ENCODE assay signal across 29 cellular contexts in genomic region chr2:74183878-74184277, GRCh38. TPM values are rescaled to one million over a fixed set of nuclear protein-coding genes. Genes with fewer than 3 reads are reported as not detected.
DNase-seq lines count a peak whose midpoint lies in the region; ATAC-seq, FAIRE-seq and TF ChIP-seq lines count a peak whose summit lies in the region.
"Had no signal": no experiment of that assay in that cellular context is flagged by ENCODE, and none has a peak within 500 bp of the region (broad histone marks: within the 10 kb centered on the region; RNA-seq: fewer than 3 reads in every experiment).

No MANE protein-coding gene starts in this region.

- CTCF ChIA-PET in K562 (lab: Yijun Ruan, JAX; ENCODE audit: low intra/inter-chr PET ratio) = no interaction called here

- H3K79me2 ChIP-seq in KMS-11 (ENCODE audit: insufficient read depth, low read depth) (no peaks in the 10 kb centered on the region; the same call in 1 of the 2 replicates), K562 (ENCODE audit: control insufficient read depth, insufficient read depth, low read length) (no peaks in the 10 kb centered on the region)

- no TSS peak for BruUV-seq in K562 (replicated peaks; lab: Mats Ljungman, UMichigan)

- TF ChIP-seq CTCF in KMS-11 (conservative IDR thresholded peaks at IDR 0.05; ENCODE audit: low read depth, low read length) (no peak), K562 (IDR thresholded peaks at IDR 0.05 in 2 of 3, conservative IDR thresholded peaks at IDR 0.05 in 1 of 3; ENCODE audit: insufficient read depth in 2 of 3, low read depth in 1 of 3, low read length in 3 of 3) (no peak)

- H3K36me3 ChIP-seq in KMS-11 (ENCODE audit: insufficient read depth) (no peaks in the 10 kb centered on the region), K562 (ENCODE audit: control insufficient read depth, insufficient read depth, low read length) (no peaks in the 10 kb centered on the region)
- H3K36me3 ChIP-seq: esophagus squamous epithelium, uterus, WERI-Rb-1 had no signal

- POLR2A ChIA-PET in K562 (lab: Yijun Ruan, JAX) = interaction anchor here (1.0 to 2.5 kb wide), 3 partner anchors 13 to 16 kb away, joined by 3 to 7 read pairs (median 3); partner anchors contain the start of gene MTHFD2

- no peak for TF ChIP-seq EP300 in K562 (IDR thresholded peaks at IDR 0.05; ENCODE audit: low read length)

- intact Hi-C loops in activated CD4-positive, alpha-beta T cell treated with anti-CD3 and anti-CD28 coated beads, Interleukin-2, amount 10 ng/mL, durations not matched to agents 24 days and 14 days (cut with micrococcal nuclease) = no loop called here
- intact Hi-C loops in K562 (cut with micrococcal nuclease) = no loop called here

- H3K9me3 ChIP-seq in K562 (replicated peaks; ENCODE audit: control insufficient read depth, insufficient read depth, low read depth, low read length) = no peaks in the 10 kb centered on the region
- H3K9me3 ChIP-seq: esophagus squamous epithelium, psoas muscle, uterus had no signal

- H3K9me3 Mint-ChIP-seq in activated CD4-positive, alpha-beta T cell treated with anti-CD3 and anti-CD28 coated beads, Interleukin-2, amount 10 ng/mL, durations not matched to agents 24 days and 14 days = peaks cover 5% of the 10 kb centered on the region
- no peaks in the 10 kb centered on the region for H3K9me3 Mint-ChIP-seq in stimulated activated memory B cell treated with anti-CD40 and anti-IgM and Interleukin-4, amounts not matched to agents 10 μg/mL and 1 μg/mL and 100 μg/mL, for 72 hours
- H3K9me3 Mint-ChIP-seq: activated naive CD8-positive, alpha-beta T cell treated with anti-CD3 and anti-CD28 coated beads, Interleukin-2, amount 10 ng/mL, durations not matched to agents 7 days and 5 days; stimulated activated naive CD8-positive, alpha-beta T cell treated with anti-CD3 and anti-CD28 coated beads, Interleukin-15, amount 100 ng/mL, for 72 hours had no signal

- ATAC-seq in K562 = no peak
- no peak for ATAC-seq in stimulated activated memory B cell treated with anti-CD40 and anti-IgM and Interleukin-4, amounts not matched to agents 10 μg/mL and 1 μg/mL and 100 μg/mL, for 72 hours
- ATAC-seq: PC-3; psoas muscle; Right ventricle myocardium inferior; SK-N-SH treated with all-trans-retinoic acid at 6 μM for 48 hours; stimulated activated naive CD8-positive, alpha-beta T cell treated with anti-CD3 and anti-CD28 coated beads, Interleukin-15, amount 100 ng/mL, for 72 hours had no signal

- no peaks in the 10 kb centered on the region for H3K27me3 ChIP-seq in KMS-11 (ENCODE audit: insufficient read depth, low read depth)
- H3K27me3 ChIP-seq in K562 (ENCODE audit: control insufficient read depth in 2 of 2, insufficient read depth in 2 of 2, low read length in 2 of 2) = no peaks in the 10 kb centered on the region
- H3K27me3 ChIP-seq: esophagus squamous epithelium, uterus had no signal

- H3K9me1 ChIP-seq in K562 (ENCODE audit: control insufficient read depth, insufficient read depth, low read length) = no peaks in the 10 kb centered on the region

- H3K9ac ChIP-seq in KMS-11 = no peak overlapping the region
- no peak overlapping the region for H3K9ac ChIP-seq in K562 (ENCODE audit: insufficient read depth in 1 of 2, low read depth in 2 of 2, low read length in 2 of 2)

- no peak overlapping the region for H3K4me3 ChIP-seq in KMS-11 (IDR thresholded peaks at IDR 0.05; ENCODE audit: insufficient read depth, low read depth, low read length)
- H3K4me3 ChIP-seq in K562 = no peak overlapping the region
- H3K4me3 ChIP-seq: esophagus squamous epithelium, psoas muscle, uterus had no signal

- H3K4me2 ChIP-seq in KMS-11 = peak overlapping the region; percentile 0; the same call in 1 of the 2 replicates
- no peak overlapping the region for H3K4me2 ChIP-seq in K562 (ENCODE audit: insufficient read depth, low read length)

- no peak for TF ChIP-seq POLR2A in K562 (conservative IDR thresholded peaks at IDR 0.05)

- H3K36me3 Mint-ChIP-seq in activated CD4-positive, alpha-beta T cell treated with anti-CD3 and anti-CD28 coated beads, Interleukin-2, amount 10 ng/mL, durations not matched to agents 24 days and 14 days (ENCODE audit: low read depth) = no peaks in the 10 kb centered on the region
- H3K36me3 Mint-ChIP-seq in stimulated activated memory B cell treated with anti-CD40 and anti-IgM and Interleukin-4, amounts not matched to agents 10 μg/mL and 1 μg/mL and 100 μg/mL, for 72 hours = no peaks in the 10 kb centered on the region
- H3K36me3 Mint-ChIP-seq: activated naive CD8-positive, alpha-beta T cell treated with anti-CD3 and anti-CD28 coated beads, Interleukin-2, amount 10 ng/mL, durations not matched to agents 7 days and 5 days had no signal

- peak; percentile 53 for DNase-seq in activated CD4-positive, alpha-beta T cell treated with anti-CD3 and anti-CD28 coated beads, Interleukin-2, amount 10 ng/mL, durations not matched to agents 24 days and 14 days
- DNase-seq in activated CD4-positive, alpha-beta T cell treated with anti-CD3 and anti-CD28 coated beads, Interleukin-2, amount 50 U/mL, for 4 hours = no peak
- no peak for DNase-seq in K562 (ENCODE audit: extremely low read depth in 1 of 4, low spot score in 3 of 4)
- DNase-seq in activated CD4-positive, CD25-positive, alpha-beta regulatory T cell (lab: John Stamatoyannopoulos, UW) = no peak
- DNase-seq in stimulated activated CD8-positive, alpha-beta memory T cell treated with anti-CD3 and anti-CD28 coated beads, Interleukin-4, amount 100 ng/mL, for 48 hours = no peak
- no peak for DNase-seq in SKM-1 treated with dmso at 0.1 percent for 144 hours (lab: John Stamatoyannopoulos, UW; ENCODE audit: unreplicated experiment)
- DNase-seq: activated CD4-positive, alpha-beta T cell treated with anti-CD3 and anti-CD28 coated beads, Interleukin-2, amount 50 U/mL, for 48 hours; activated CD8-positive, alpha-beta memory T cell treated with anti-CD3 and anti-CD28 coated beads, Interleukin-2, amount 50 U/mL, for 4 hours; activated naive CD8-positive, alpha-beta T cell treated with anti-CD3 and anti-CD28 coated beads, Interleukin-2, amount 10 ng/mL, durations not matched to agents 7 days and 5 days; caudate nucleus; cortex of kidney; DMS53; esophagus squamous epithelium; foreskin melanocyte; mesenchymal stem cell; NCI-H446 treated with DMSO at 0.1 percent for 48 hours; nucleus accumbens; PC-3; psoas muscle; stimulated activated naive CD8-positive, alpha-beta T cell treated with anti-CD3 and anti-CD28 coated beads, Interleukin-15, amount 100 ng/mL, for 72 hours; T1000; uterus; WERI-Rb-1 had no signal

- no peaks in the 10 kb centered on the region for H4K20me1 ChIP-seq in KMS-11 (ENCODE audit: insufficient read depth)
- no peaks in the 10 kb centered on the region for H4K20me1 ChIP-seq in K562 (replicated peaks; ENCODE audit: control insufficient read depth, insufficient read depth, low read length)

- WGBS in K562 (ENCODE audit: insufficient coverage, low coverage, missing lambda C conversion rate) = 52% methylated on average over 2 of the region's 2 CpGs

- in situ Hi-C loops in K562 (cut with MboI) = no loop called here

- no peak for TF ChIP-seq RAD21 in K562 (CRISPR knock-in tag; conservative IDR thresholded peaks at IDR 0.05 in 1 of 2, IDR thresholded peaks at IDR 0.05 in 1 of 2)

- H3K27ac ChIP-seq in KMS-11 = no peak overlapping the region
- H3K27ac ChIP-seq in K562 (ENCODE audit: extremely low read depth, low read depth, low read length) = no peak overlapping the region
- H3K27ac ChIP-seq: esophagus squamous epithelium, psoas muscle, uterus, WERI-Rb-1 had no signal

- peaks cover 42% of the 10 kb centered on the region for H3K4me1 Mint-ChIP-seq in activated CD4-positive, alpha-beta T cell treated with anti-CD3 and anti-CD28 coated beads, Interleukin-2, amount 10 ng/mL, durations not matched to agents 24 days and 14 days
- H3K4me1 Mint-ChIP-seq in stimulated activated memory B cell treated with anti-CD40 and anti-IgM and Interleukin-4, amounts not matched to agents 10 μg/mL and 1 μg/mL and 100 μg/mL, for 72 hours = peaks cover 61% of the 10 kb centered on the region

- H3K27ac Mint-ChIP-seq in activated CD4-positive, alpha-beta T cell treated with anti-CD3 and anti-CD28 coated beads, Interleukin-2, amount 10 ng/mL, durations not matched to agents 24 days and 14 days = peak overlapping the region; percentile 48
- peak overlapping the region; percentile 99 for H3K27ac Mint-ChIP-seq in stimulated activated memory B cell treated with anti-CD40 and anti-IgM and Interleukin-4, amounts not matched to agents 10 μg/mL and 1 μg/mL and 100 μg/mL, for 72 hours
- H3K27ac Mint-ChIP-seq: activated naive CD8-positive, alpha-beta T cell treated with anti-CD3 and anti-CD28 coated beads, Interleukin-2, amount 10 ng/mL, durations not matched to agents 7 days and 5 days; stimulated activated naive CD8-positive, alpha-beta T cell treated with anti-CD3 and anti-CD28 coated beads, Interleukin-15, amount 100 ng/mL, for 72 hours had no signal

- H3K4me1 ChIP-seq in KMS-11 (ENCODE audit: low read depth, poor library complexity, severe bottlenecking) (peaks cover 56% of the 10 kb centered on the region), K562 (replicated peaks in 1 of 2; ENCODE audit: control insufficient read depth in 2 of 2, insufficient read depth in 2 of 2, low read length in 2 of 2) (peaks cover 24 to 30% of the 10 kb centered on the region in 2 experiments)
- H3K4me1 ChIP-seq: uterus had no signal

- H3K4me3 Mint-ChIP-seq in activated CD4-positive, alpha-beta T cell treated with anti-CD3 and anti-CD28 coated beads, Interleukin-2, amount 10 ng/mL, durations not matched to agents 24 days and 14 days = no peak overlapping the region
- H3K4me3 Mint-ChIP-seq in stimulated activated memory B cell treated with anti-CD40 and anti-IgM and Interleukin-4, amounts not matched to agents 10 μg/mL and 1 μg/mL and 100 μg/mL, for 72 hours = no peak overlapping the region
- H3K4me3 Mint-ChIP-seq: activated naive CD8-positive, alpha-beta T cell treated with anti-CD3 and anti-CD28 coated beads, Interleukin-2, amount 10 ng/mL, durations not matched to agents 7 days and 5 days; stimulated activated naive CD8-positive, alpha-beta T cell treated with anti-CD3 and anti-CD28 coated beads, Interleukin-15, amount 100 ng/mL, for 72 hours had no signal

- FAIRE-seq in K562 (lab: Jason Lieb, UNC) = no peak
- FAIRE-seq: A204.1, G401.6 had no signal

- H2AFZ ChIP-seq in KMS-11 (ENCODE audit: low read depth) (0 out of 2 replicates have a peak overlapping the region, but pooled peaks have one; percentile 16), K562 (ENCODE audit: low read depth, low read length) (peak overlapping the region; percentile 68)

- H3K27me3 Mint-ChIP-seq in activated CD4-positive, alpha-beta T cell treated with anti-CD3 and anti-CD28 coated beads, Interleukin-2, amount 10 ng/mL, durations not matched to agents 24 days and 14 days = no peaks in the 10 kb centered on the region
- no peaks in the 10 kb centered on the region for H3K27me3 Mint-ChIP-seq in stimulated activated memory B cell treated with anti-CD40 and anti-IgM and Interleukin-4, amounts not matched to agents 10 μg/mL and 1 μg/mL and 100 μg/mL, for 72 hours
- H3K27me3 Mint-ChIP-seq: activated naive CD8-positive, alpha-beta T cell treated with anti-CD3 and anti-CD28 coated beads, Interleukin-2, amount 10 ng/mL, durations not matched to agents 7 days and 5 days; stimulated activated naive CD8-positive, alpha-beta T cell treated with anti-CD3 and anti-CD28 coated beads, Interleukin-15, amount 100 ng/mL, for 72 hours had no signal

RNA-seq across cellular contexts. Expression of gene MOB1A, which starts 5.2 kb away (rescaled TPM):
- total RNA-seq in activated CD4-positive, alpha-beta T cell treated with anti-CD3 and anti-CD28 coated beads, Interleukin-2, amount 10 ng/mL, durations not matched to agents 24 days and 14 days = 203 and 204 TPM in 2 replicates
- total RNA-seq in K562 (2011; cell fraction: chromatin; rRNA removed; ENCODE audit: low replicate concordance) = 29.1 and 59.2 TPM in 2 replicates
- 17.2 and 18.4 TPM in 2 replicates for total RNA-seq in K562 (2011; cell fraction: nucleolus; rRNA removed)
- total RNA-seq in K562 (2011; cell fraction: nucleoplasm; rRNA removed) = 56.6 and 101 TPM in 2 replicates
- total RNA-seq in K562 (2014; rRNA removed) = 53.5 and 60.5 TPM in 2 replicates
- 93.3 and 96.5 TPM in 2 replicates for total RNA-seq in K562 (2014; rRNA removed; fragmentation: Illumina TruSeq; extraction: Trizol)
- 84.6 and 97.7 TPM in 2 replicates for total RNA-seq in K562 (2015; rRNA removed; fragmentation: Illumina TruSeq; extraction: Trizol)
- total RNA-seq in K562 (2021) = 99.2 and 100 TPM in 2 replicates
- 50.4 and 93.1 TPM in 2 replicates for polyA plus RNA-seq in K562 (2011; rRNA removed)
- 17.5 and 28.8 TPM in 2 replicates for polyA plus RNA-seq in K562 (2011; cell fraction: cytosol; rRNA removed)
- 14.6 and 15.4 TPM in 2 replicates for polyA plus RNA-seq in K562 (2011; cell fraction: nucleus; rRNA removed)
- 39.7 and 47.2 TPM in 2 replicates for polyA plus RNA-seq in K562 (2012)
- polyA plus RNA-seq in K562 (2014; fragmentation: Illumina TruSeq; extraction: Trizol) = 52.6 and 60.2 TPM in 2 replicates
- polyA plus RNA-seq in K562 (2014; fragmentation: Nextera tagmentation; extraction: Ambion mirVana) = 10 to 100 TPM; 24.8 to 27.0 TPM
- 46.7 and 57.3 TPM in 2 replicates for polyA plus RNA-seq in K562 (2014; rRNA removed)
- polyA minus RNA-seq in K562 (2011; rRNA and poly(A)+ RNA removed) = 85.7 and 103 TPM in 2 replicates
- 15.6 and 30.0 TPM in 2 replicates for polyA minus RNA-seq in K562 (2011; cell fraction: cytosol; rRNA and poly(A)+ RNA removed)
- polyA minus RNA-seq in K562 (2011; cell fraction: nucleus; rRNA and poly(A)+ RNA removed) = 10.2 and 12.0 TPM in 2 replicates

RNA-seq across cellular contexts. Expression of gene MTHFD2, which starts 14.5 kb away (rescaled TPM):
- 418 and 439 TPM in 2 replicates for total RNA-seq in activated CD4-positive, alpha-beta T cell treated with anti-CD3 and anti-CD28 coated beads, Interleukin-2, amount 10 ng/mL, durations not matched to agents 24 days and 14 days
- 103 and 165 TPM in 2 replicates for total RNA-seq in K562 (2011; cell fraction: chromatin; rRNA removed; ENCODE audit: low replicate concordance)
- total RNA-seq in K562 (2011; cell fraction: nucleolus; rRNA removed) = 57.2 and 63.5 TPM in 2 replicates
- total RNA-seq in K562 (2011; cell fraction: nucleoplasm; rRNA removed) = 91.3 and 130 TPM in 2 replicates
- total RNA-seq in K562 (2014; rRNA removed) = 145 and 160 TPM in 2 replicates
- total RNA-seq in K562 (2014; rRNA removed; fragmentation: Illumina TruSeq; extraction: Trizol) = 234 and 297 TPM in 2 replicates
- total RNA-seq in K562 (2015; rRNA removed; fragmentation: Illumina TruSeq; extraction: Trizol) = 110 and 113 TPM in 2 replicates
- total RNA-seq in K562 (2021) = 238 and 255 TPM in 2 replicates
- polyA plus RNA-seq in K562 (2011; rRNA removed) = 219 and 308 TPM in 2 replicates
- 104 and 118 TPM in 2 replicates for polyA plus RNA-seq in K562 (2011; cell fraction: cytosol; rRNA removed)
- 61.1 and 65.9 TPM in 2 replicates for polyA plus RNA-seq in K562 (2011; cell fraction: nucleus; rRNA removed)
- 129 and 393 TPM in 2 replicates for polyA plus RNA-seq in K562 (2012)
- polyA plus RNA-seq in K562 (2014; fragmentation: Illumina TruSeq; extraction: Trizol) = 175 and 209 TPM in 2 replicates
- 100 to 1,000 TPM; 476 to 520 TPM for polyA plus RNA-seq in K562 (2014; fragmentation: Nextera tagmentation; extraction: Ambion mirVana)
- polyA plus RNA-seq in K562 (2014; rRNA removed) = 218 and 221 TPM in 2 replicates
- 245 and 259 TPM in 2 replicates for polyA minus RNA-seq in K562 (2011; rRNA and poly(A)+ RNA removed)
- polyA minus RNA-seq in K562 (2011; cell fraction: cytosol; rRNA and poly(A)+ RNA removed) = 78.1 and 90.0 TPM in 2 replicates
- polyA minus RNA-seq in K562 (2011; cell fraction: nucleus; rRNA and poly(A)+ RNA removed) = 27.5 and 32.1 TPM in 2 replicates

RNA-seq across cellular contexts. Expression of gene BOLA3, which starts 36.2 kb away (rescaled TPM):
- 100 and 103 TPM in 2 replicates for total RNA-seq in activated CD4-positive, alpha-beta T cell treated with anti-CD3 and anti-CD28 coated beads, Interleukin-2, amount 10 ng/mL, durations not matched to agents 24 days and 14 days
- total RNA-seq in K562 (2011; cell fraction: chromatin; rRNA removed; ENCODE audit: low replicate concordance) = 14.4 and 23.0 TPM in 2 replicates
- total RNA-seq in K562 (2011; cell fraction: nucleolus; rRNA removed) = 18.7 and 26.0 TPM in 2 replicates
- 32.8 and 60.1 TPM in 2 replicates for total RNA-seq in K562 (2011; cell fraction: nucleoplasm; rRNA removed)
- total RNA-seq in K562 (2014; rRNA removed) (219 and 255 TPM in 2 replicates), K562 (2014; rRNA removed; fragmentation: Illumina TruSeq; extraction: Trizol) (149 and 159 TPM in 2 replicates), K562 (2015; rRNA removed; fragmentation: Illumina TruSeq; extraction: Trizol) (205 and 206 TPM in 2 replicates), K562 (2021) (164 and 214 TPM in 2 replicates)
- polyA plus RNA-seq in K562 (2011; rRNA removed) (105 and 175 TPM in 2 replicates), K562 (2014; fragmentation: Illumina TruSeq; extraction: Trizol) (280 and 324 TPM in 2 replicates), K562 (2014; fragmentation: Nextera tagmentation; extraction: Ambion mirVana) (100 to 1,000 TPM; 328 to 385 TPM), K562 (2014; rRNA removed) (352 and 619 TPM in 2 replicates)
- 82.7 and 104 TPM in 2 replicates for polyA plus RNA-seq in K562 (2011; cell fraction: cytosol; rRNA removed)
- 23.7 and 24.3 TPM in 2 replicates for polyA plus RNA-seq in K562 (2011; cell fraction: nucleus; rRNA removed)
- polyA plus RNA-seq in K562 (2012) = 92.8 and 261 TPM in 2 replicates
- polyA minus RNA-seq in K562 (2011; rRNA and poly(A)+ RNA removed) = 19.9 and 35.3 TPM in 2 replicates
- 13.4 and 28.6 TPM in 2 replicates for polyA minus RNA-seq in K562 (2011; cell fraction: cytosol; rRNA and poly(A)+ RNA removed)
- polyA minus RNA-seq in K562 (2011; cell fraction: nucleus; rRNA and poly(A)+ RNA removed) = 10.4 and 12.7 TPM in 2 replicates
